ENCODE assay signal across 11 cellular contexts in genomic region chr10:35821339-35821911, GRCh38.
DNase-seq lines count a peak whose midpoint lies in the region; ATAC-seq, FAIRE-seq and TF ChIP-seq lines count a peak whose summit lies in the region.
"Had no signal": no experiment of that assay in that cellular context is flagged by ENCODE, and none has a peak within 500 bp of the region (broad histone marks: within the 10 kb centered on the region; RNA-seq: fewer than 3 reads in every experiment).

No MANE protein-coding gene starts in this region.

- FAIRE-seq in GM12891 (lab: Jason Lieb, UNC) (no peak), endometrium (lab: Jason Lieb, UNC) (peak; percentile 96)

- TF ChIP-seq CTCF in glutamatergic neuron (IDR thresholded peaks at IDR 0.05; ENCODE audit: partially characterized antibody, unreplicated experiment), result no peak

- peaks cover 20% of the 10 kb centered on the region for H3K4me1 Mint-ChIP-seq in glutamatergic neuron (ENCODE audit: low read depth, unreplicated experiment)
- H3K4me1 Mint-ChIP-seq: CD4-positive, CD25-positive, alpha-beta regulatory T cell had no signal

- no peaks in the 10 kb centered on the region for H3K36me3 Mint-ChIP-seq in glutamatergic neuron (ENCODE audit: unreplicated experiment)
- H3K36me3 Mint-ChIP-seq: activated naive CD8-positive, alpha-beta T cell; CD4-positive, CD25-positive, alpha-beta regulatory T cell had no signal

- peaks cover 5% of the 10 kb centered on the region for H3K27me3 Mint-ChIP-seq in glutamatergic neuron (ENCODE audit: unreplicated experiment)
- H3K27me3 Mint-ChIP-seq: CD4-positive, CD25-positive, alpha-beta regulatory T cell had no signal

- no peak overlapping the region for H3K4me3 Mint-ChIP-seq in glutamatergic neuron (ENCODE audit: unreplicated experiment)
- H3K4me3 Mint-ChIP-seq: activated naive CD8-positive, alpha-beta T cell; CD4-positive, CD25-positive, alpha-beta regulatory T cell had no signal

- H3K27ac Mint-ChIP-seq in glutamatergic neuron (ENCODE audit: unreplicated experiment), result no peak overlapping the region
- H3K27ac Mint-ChIP-seq: activated naive CD8-positive, alpha-beta T cell; CD4-positive, CD25-positive, alpha-beta regulatory T cell had no signal

- ATAC-seq in GM21528 (IDR thresholded peaks at IDR 0.05; ENCODE audit: low FRiP score, unreplicated experiment) (peak; percentile 66), HG03565 (IDR thresholded peaks at IDR 0.05; ENCODE audit: unreplicated experiment) (peak; percentile 71)

- no peaks in the 10 kb centered on the region for H3K9me3 Mint-ChIP-seq in glutamatergic neuron (ENCODE audit: unreplicated experiment)

- DNase-seq in GM12891 (ENCODE audit: insufficient read length, low spot score) (no peak), HUDEP-2 (lab: John Stamatoyannopoulos, UW; ENCODE audit: unreplicated experiment in 76 of 76) (no peak), glutamatergic neuron (no peak), SKM-1 (lab: John Stamatoyannopoulos, UW; ENCODE audit: unreplicated experiment) (no peak), DMS79 (lab: John Stamatoyannopoulos, UW) (no peak)
- DNase-seq: CD4-positive, CD25-positive, alpha-beta regulatory T cell; stimulated activated CD4-positive, alpha-beta T cell treated with anti-CD3 and anti-CD28 coated beads, Interleukin-15, amount 100 ng/mL, for 24 hours had no signal

- no peak for TF ChIP-seq POLR2A in GM12891 (IDR thresholded peaks at IDR 0.05; ENCODE audit: low read depth, low read length)

TF ChIP-seq in GM12891, 5 proteins besides CTCF, POLR2A, EP300 and RAD21:
- TF ChIP-seq SPI1 (IDR thresholded peaks at IDR 0.05; ENCODE audit: low read depth, low read length) (peak; percentile 51; the same call in 1 of the 2 replicates), POLR2AphosphoS5 (IDR thresholded peaks at IDR 0.05; ENCODE audit: low read depth, low read length) (no peak), PAX5 (IDR thresholded peaks at IDR 0.05; ENCODE audit: insufficient read depth, low read length, severe bottlenecking) (no peak)
